ENCODE assay signal across 8 cellular contexts in genomic region chr11:312092-312816, GRCh38. TPM values are rescaled to one million over a fixed set of nuclear protein-coding genes. Genes with fewer than 3 reads are reported as not detected.
DNase-seq lines count a peak whose midpoint lies in the region; ATAC-seq and TF ChIP-seq lines count a peak whose summit lies in the region.

No MANE protein-coding gene starts in this region.

- no peaks in the 10 kb centered on the region for H3K9me3 Mint-ChIP-seq in activated CD4-positive, alpha-beta T cell treated with anti-CD3 and anti-CD28 coated beads, Interleukin-2, amount 10 ng/mL, durations not matched to agents 24 days and 14 days

- peaks cover 53% of the 10 kb centered on the region for H3K36me3 Mint-ChIP-seq in activated CD4-positive, alpha-beta T cell treated with anti-CD3 and anti-CD28 coated beads, Interleukin-2, amount 10 ng/mL, durations not matched to agents 24 days and 14 days (ENCODE audit: low read depth)

- H3K27ac ChIP-seq in gastroesophageal sphincter (peak overlapping the region in 3 of 4 donors; percentile 66 to 85 (median 82)), skeletal muscle tissue (ENCODE audit: low read depth, low read length) (peak overlapping the region; percentile 87), trophoblast cell (ENCODE audit: low read depth, low read length) (no peak overlapping the region)

- intact Hi-C loops in activated CD4-positive, alpha-beta T cell treated with anti-CD3 and anti-CD28 coated beads, Interleukin-2, amount 10 ng/mL, durations not matched to agents 24 days and 14 days (cut with micrococcal nuclease), result loop anchor here (1.0 to 2.0 kb wide), 3 partner anchors 15 to 104 kb away; no protein-coding TSS in a partner anchor

- peaks cover 9% of the 10 kb centered on the region for H3K79me1 ChIP-seq in trophoblast cell (ENCODE audit: low read length)

- DNase-seq in GM12864 (ENCODE audit: low read depth) (no peak), globus pallidus (ENCODE audit: low spot score) (no peak), ureter (ENCODE audit: low spot score) (no peak), trophoblast cell (no peak)
- DNase-seq in activated CD4-positive, alpha-beta T cell treated with anti-CD3 and anti-CD28 coated beads, Interleukin-2, amount 10 ng/mL, durations not matched to agents 24 days and 14 days, result peak; percentile 86

- ATAC-seq in gastroesophageal sphincter, result no peak
- ATAC-seq in HG03025 (IDR thresholded peaks at IDR 0.05; ENCODE audit: low FRiP score, unreplicated experiment), result no peak

- H3K9ac ChIP-seq in skeletal muscle tissue (ENCODE audit: low read depth in 1 of 3, low read length in 3 of 3) (peak overlapping the region in 2 of 3 donors; percentile 10 to 58), trophoblast cell (ENCODE audit: low read length) (no peak overlapping the region)

- 59 to 73% methylated on average over 6 to 10 of the region's 14 CpGs for WGBS in gastroesophageal sphincter (ENCODE audit: low coverage in 1 of 2), 2 donors
- WGBS in trophoblast cell (ENCODE audit: extremely low coverage, insufficient coverage, insufficient read length), result no CpG with 5 or more reads among the region's 14 CpGs

- H3K27ac Mint-ChIP-seq in activated CD4-positive, alpha-beta T cell treated with anti-CD3 and anti-CD28 coated beads, Interleukin-2, amount 10 ng/mL, durations not matched to agents 24 days and 14 days, result peak overlapping the region; percentile 98

- H2AK5ac ChIP-seq in trophoblast cell (ENCODE audit: low read length), result no peak overlapping the region

- no peaks in the 10 kb centered on the region for H3K9me3 ChIP-seq in gastroesophageal sphincter
- no peaks in the 10 kb centered on the region for H3K9me3 ChIP-seq in skeletal muscle tissue (ENCODE audit: control insufficient read depth in 3 of 3, low read length in 3 of 3)
- peaks cover 1% of the 10 kb centered on the region for H3K9me3 ChIP-seq in trophoblast cell (ENCODE audit: insufficient read depth, low read depth, low read length)

- H3K14ac ChIP-seq in trophoblast cell (ENCODE audit: low read length), result no peak overlapping the region

- no peak overlapping the region for H2AFZ ChIP-seq in trophoblast cell (ENCODE audit: insufficient read depth, low read length, poor library complexity)

- no peak overlapping the region for H3K4me2 ChIP-seq in trophoblast cell (ENCODE audit: low read length)

- no peak for TF ChIP-seq EP300 in gastroesophageal sphincter (IDR thresholded peaks at IDR 0.05)

- H3K4me1 Mint-ChIP-seq in activated CD4-positive, alpha-beta T cell treated with anti-CD3 and anti-CD28 coated beads, Interleukin-2, amount 10 ng/mL, durations not matched to agents 24 days and 14 days, result peaks cover 41% of the 10 kb centered on the region

- no peak overlapping the region for H4K12ac ChIP-seq in trophoblast cell (ENCODE audit: low read depth, low read length)

- TF ChIP-seq CTCF in GM12864 (IDR thresholded peaks at IDR 0.05; ENCODE audit: low read depth, low read length, missing control alignments) (no peak), gastroesophageal sphincter (IDR thresholded peaks at IDR 0.05) (no peak)

- no peak overlapping the region for H4K91ac ChIP-seq in trophoblast cell (ENCODE audit: low read depth, low read length)

- no peak for TF ChIP-seq POLR2A in gastroesophageal sphincter (IDR thresholded peaks at IDR 0.05)

- H2BK5ac ChIP-seq in trophoblast cell (ENCODE audit: low read depth, low read length, poor library complexity), result no peak overlapping the region

- H3K4me3 Mint-ChIP-seq in activated CD4-positive, alpha-beta T cell treated with anti-CD3 and anti-CD28 coated beads, Interleukin-2, amount 10 ng/mL, durations not matched to agents 24 days and 14 days, result peak overlapping the region; percentile 96

- H3K4me1 ChIP-seq in gastroesophageal sphincter (peaks cover 0 to 66% (median 14%) of the 10 kb centered on the region in 3 donors), skeletal muscle tissue (ENCODE audit: control insufficient read depth in 3 of 3, insufficient read depth in 3 of 3, low read length in 3 of 3) (peaks cover 19 to 36% (median 20%) of the 10 kb centered on the region in 3 donors), trophoblast cell (ENCODE audit: control insufficient read depth in 1 of 2, insufficient read depth in 2 of 2, low read length in 2 of 2) (peaks cover 14 to 19% of the 10 kb centered on the region in 2 experiments)

- H3K23ac ChIP-seq in trophoblast cell (ENCODE audit: low read length), result no peak overlapping the region

- H3K4me3 ChIP-seq in GM12864 (ENCODE audit: low read depth, low read length), result peak overlapping the region; percentile 36
- peak overlapping the region in 1 of 2 donors; percentile 44 for H3K4me3 ChIP-seq in gastroesophageal sphincter
- H3K4me3 ChIP-seq in skeletal muscle tissue (ENCODE audit: low read length in 3 of 3), result peak overlapping the region; percentile 6 to 48 (median 31)
- H3K4me3 ChIP-seq in trophoblast cell (ENCODE audit: low read depth, low read length), result no peak overlapping the region

- H2BK12ac ChIP-seq in trophoblast cell (ENCODE audit: low read length), result no peak overlapping the region

- no peak overlapping the region for H4K8ac ChIP-seq in trophoblast cell (ENCODE audit: low read depth, low read length)

- H3K36me3 ChIP-seq in gastroesophageal sphincter, result peaks cover 0 to 13% of the 10 kb centered on the region in 2 donors
- peaks cover 0 to 2% (median 2%) of the 10 kb centered on the region in 3 donors for H3K36me3 ChIP-seq in skeletal muscle tissue (ENCODE audit: control insufficient read depth in 3 of 3, insufficient read depth in 3 of 3, low read length in 3 of 3)
- no peaks in the 10 kb centered on the region for H3K36me3 ChIP-seq in trophoblast cell (ENCODE audit: control insufficient read depth in 1 of 2, insufficient read depth in 2 of 2, low read length in 2 of 2)

- peaks cover 2% of the 10 kb centered on the region for H3K79me2 ChIP-seq in trophoblast cell (ENCODE audit: control insufficient read depth, insufficient read depth, low read length, poor library complexity)

- peaks cover 17% of the 10 kb centered on the region for H3K27me3 ChIP-seq in gastroesophageal sphincter
- H3K27me3 ChIP-seq in skeletal muscle tissue (ENCODE audit: control insufficient read depth in 3 of 3, insufficient read depth in 3 of 3, low read length in 3 of 3), result peaks cover 10 to 28% (median 19%) of the 10 kb centered on the region in 3 donors
- peaks cover 4% of the 10 kb centered on the region for H3K27me3 ChIP-seq in trophoblast cell (ENCODE audit: insufficient read depth, low read length)

- H3K18ac ChIP-seq in trophoblast cell (ENCODE audit: low read length), result no peak overlapping the region

- no peaks in the 10 kb centered on the region for H3K27me3 Mint-ChIP-seq in activated CD4-positive, alpha-beta T cell treated with anti-CD3 and anti-CD28 coated beads, Interleukin-2, amount 10 ng/mL, durations not matched to agents 24 days and 14 days

- no peak overlapping the region for H3K4ac ChIP-seq in trophoblast cell (ENCODE audit: low read depth, low read length)

- no peak overlapping the region for H2BK120ac ChIP-seq in trophoblast cell (ENCODE audit: insufficient read depth, low read length, poor library complexity)

RNA-seq across cellular contexts. Expression of gene IFITM1, which starts 1.6 kb away (rescaled TPM):
- total RNA-seq in activated CD4-positive, alpha-beta T cell treated with anti-CD3 and anti-CD28 coated beads, Interleukin-2, amount 10 ng/mL, durations not matched to agents 24 days and 14 days, result 241 and 256 TPM in 2 replicates
- 100 to 1,000 TPM in 3 of 4 donors, 10 to 100 TPM in 1; 29.9 to 138 (median 112) TPM for total RNA-seq in gastroesophageal sphincter
- 13.0 TPM for total RNA-seq in skeletal muscle tissue
- total RNA-seq in ureter, result 150 TPM
- 84.5 and 88.4 TPM in 2 replicates for polyA plus RNA-seq in trophoblast cell (2013)

RNA-seq across cellular contexts. Expression of gene IFITM2, which starts 4.6 kb away (rescaled TPM):
- 659 and 674 TPM in 2 replicates for total RNA-seq in activated CD4-positive, alpha-beta T cell treated with anti-CD3 and anti-CD28 coated beads, Interleukin-2, amount 10 ng/mL, durations not matched to agents 24 days and 14 days
- 100 to 1,000 TPM in 3 of 4 donors, 10 to 100 TPM in 1; 89.3 to 183 (median 126) TPM for total RNA-seq in gastroesophageal sphincter
- total RNA-seq in skeletal muscle tissue, result 6.3 TPM
- total RNA-seq in ureter, result 408 TPM
- 165 and 166 TPM in 2 replicates for polyA plus RNA-seq in trophoblast cell (2013)

RNA-seq across cellular contexts. Expression of gene IFITM3, which starts 8.4 kb away (rescaled TPM):
- total RNA-seq in activated CD4-positive, alpha-beta T cell treated with anti-CD3 and anti-CD28 coated beads, Interleukin-2, amount 10 ng/mL, durations not matched to agents 24 days and 14 days, result 5.0 and 6.0 TPM in 2 replicates
- total RNA-seq in gastroesophageal sphincter (100 to 1,000 TPM; 219 to 467 (median 305) TPM), skeletal muscle tissue (15.7 TPM), ureter (536 TPM)
- 267 and 298 TPM in 2 replicates for polyA plus RNA-seq in trophoblast cell (2013)

RNA-seq across cellular contexts. Expression of gene IFITM5, which starts 12.9 kb away (rescaled TPM):
- total RNA-seq in activated CD4-positive, alpha-beta T cell treated with anti-CD3 and anti-CD28 coated beads, Interleukin-2, amount 10 ng/mL, durations not matched to agents 24 days and 14 days, result not detected in 2 replicates
- total RNA-seq in gastroesophageal sphincter (not detected), skeletal muscle tissue (not detected), ureter (not detected)
- not detected in 2 replicates for polyA plus RNA-seq in trophoblast cell (2013)

RNA-seq across cellular contexts. Expression of gene PGGHG, which starts 23.3 kb away (rescaled TPM):
- total RNA-seq in activated CD4-positive, alpha-beta T cell treated with anti-CD3 and anti-CD28 coated beads, Interleukin-2, amount 10 ng/mL, durations not matched to agents 24 days and 14 days, result 136 and 142 TPM in 2 replicates
- total RNA-seq in gastroesophageal sphincter, result 10 to 100 TPM in 2 of 4 donors, 1 to 10 TPM in 2; 8.5 to 35.3 (median 15.5) TPM
- 2.6 TPM for total RNA-seq in skeletal muscle tissue
- total RNA-seq in ureter, result 45.0 TPM
- 35.5 and 36.9 TPM in 2 replicates for polyA plus RNA-seq in trophoblast cell (2013)

Comparison
In these comparisons a context has a peak if more than half of its experiments do, and no peak if none do; other contexts are left out.
1. RNA of gene IFITM2, which starts 4.6 kb away (total RNA-seq): 659 to 674 TPM in activated CD4-positive, alpha-beta T cell treated with anti-CD3 and anti-CD28 coated beads, Interleukin-2, amount 10 ng/mL, durations not matched to agents 24 days and 14 days, 408 TPM in ureter (single experiment) and 89.3 to 183 TPM in gastroesophageal sphincter; 6.3 TPM in skeletal muscle tissue (single experiment); every median in the first group is over 10 times any median in the second.
2. RNA of gene IFITM3, which starts 8.4 kb away (total RNA-seq): 536 TPM in ureter (single experiment) and 219 to 467 TPM in gastroesophageal sphincter; 15.7 TPM in skeletal muscle tissue (single experiment) and 5.0 to 6.0 TPM in activated CD4-positive, alpha-beta T cell treated with anti-CD3 and anti-CD28 coated beads, Interleukin-2, amount 10 ng/mL, durations not matched to agents 24 days and 14 days; every median in the first group is over 10 times any median in the second.